ENCODE assay signal across 18 cellular contexts in genomic region chr3:62128028-62128427, GRCh38.
DNase-seq lines count a peak whose midpoint lies in the region; TF ChIP-seq lines count a peak whose summit lies in the region.
"Had no signal": no experiment of that assay in that cellular context is flagged by ENCODE, and none has a peak within 500 bp of the region (broad histone marks: within the 10 kb centered on the region; RNA-seq: fewer than 3 reads in every experiment).

No MANE protein-coding gene starts in this region.

- DNase-seq in AG20443 (ENCODE audit: low spot score): peak; percentile 62
- DNase-seq in NOMO-1 (lab: John Stamatoyannopoulos, UW; ENCODE audit: unreplicated experiment in 2 of 2): peak; percentile 89 to 93
- peak; percentile 94 for DNase-seq in fibroblast of gingiva (ENCODE audit: low read depth)
- peak; percentile 35 for DNase-seq in putamen (ENCODE audit: low spot score)
- no peak for DNase-seq in 8988T
- DNase-seq in ovary: no peak
- no peak for DNase-seq in midbrain (lab: John Stamatoyannopoulos, UW)
- no peak for DNase-seq in SW 1271 (lab: John Stamatoyannopoulos, UW)
- DNase-seq: activated CD4-positive, alpha-beta T cell treated with anti-CD3 and anti-CD28 coated beads, Interleukin-2, amount 50 U/mL, for 1 hour; activated CD8-positive, alpha-beta memory T cell treated with anti-CD3 and anti-CD28 coated beads, Interleukin-2, amount 50 U/mL, for 48 hours; activated effector memory CD4-positive, alpha-beta T cell treated with anti-CD3 and anti-CD28 coated beads, Interleukin-2, amount 50 U/mL, for 16 hours; AML-193; central memory CD4-positive, alpha-beta T cell; heart right ventricle; NCI-H1417 treated with DMSO at 0.1 percent for 48 hours; stimulated activated CD4-positive, alpha-beta T cell treated with anti-CD3 and anti-CD28 coated beads, Interleukin-1b, Interleukin-23, amount 100 ng/mL, for 48 hours; T-cell had no signal

- H3K9me3 ChIP-seq in ovary: no peaks in the 10 kb centered on the region

- TF ChIP-seq CTCF in ovary (IDR thresholded peaks at IDR 0.05): no peak

- no peaks in the 10 kb centered on the region for H3K36me3 ChIP-seq in ovary

- no peak overlapping the region for H3K27ac ChIP-seq in ovary
- H3K27ac ChIP-seq: heart right ventricle had no signal

- intact Hi-C loops in ovary (cut with DNase I): no loop called here

- no peak overlapping the region for H3K4me3 ChIP-seq in ovary
- H3K4me3 ChIP-seq: heart right ventricle, K562 had no signal

- 81 to 87% (median 85%) methylated on average over 5 of the region's 5 CpGs for WGBS in ovary, 3 donors

- TF ChIP-seq POLR2A in ovary (IDR thresholded peaks at IDR 0.05): no peak

- H3K4me1 ChIP-seq in ovary (ENCODE audit: insufficient read depth): no peaks in the 10 kb centered on the region

- H3K27me3 ChIP-seq in ovary: no peaks in the 10 kb centered on the region
- H3K27me3 ChIP-seq: heart right ventricle had no signal

- no peak for TF ChIP-seq EP300 in ovary (IDR thresholded peaks at IDR 0.05)

Comparison
In these comparisons a context has a peak if more than half of its experiments do, and no peak if none do; other contexts are left out.
1. DNase-seq: peak in AG20443 (single experiment), NOMO-1 (2 of 2), fibroblast of gingiva (single experiment) and putamen (single experiment); none in 8988T (single experiment), ovary (0 of 5), midbrain (single experiment) and SW 1271 (0 of 2).